23 cellular contexts compared by ENCODE assay signal in the genomic region with DNA sequence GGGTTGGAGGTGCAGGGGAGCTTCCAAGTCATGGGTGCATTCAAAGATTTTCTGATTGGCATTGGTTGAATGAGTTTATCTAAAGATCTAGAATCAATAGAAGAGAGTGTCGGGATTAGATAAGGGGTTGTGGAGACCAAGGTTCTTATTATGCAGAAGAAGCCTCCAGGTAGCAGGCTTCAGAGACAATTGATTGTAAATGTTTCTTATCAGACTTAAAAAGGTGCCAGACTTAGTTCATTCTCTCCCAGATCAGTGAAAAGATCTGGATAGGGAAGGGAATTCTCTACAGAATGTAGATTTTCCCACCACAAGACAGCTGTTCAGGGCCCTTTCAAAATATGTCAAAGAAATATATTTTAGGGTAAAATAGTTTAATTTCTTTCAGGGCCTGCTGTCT.
"Had no signal": no experiment of that assay in that cellular context is flagged by ENCODE, and none has a peak within 500 bp of the region (broad histone marks: within the 10 kb centered on the region; RNA-seq: fewer than 3 reads in every experiment).

No MANE protein-coding gene starts in this region.

- DNase-seq: IMR-90, Karpas-422, KG1, MM.1S, NCI-H1092 treated with DMSO at 0.1 percent for 48 hours, NCI-H1436, NCI-H187, NCI-H2029, NCI-H2081 treated with DMSO at 0.1 percent for 48 hours, NCI-H2171, NCI-H226, NCI-H446, NCI-H510A, NCI-H524 treated with DMSO at 0.1 percent for 48 hours, NCI-H69, NCI-H774, PC-9, Peyer's patch, SHP77 treated with DMSO at 0.1 percent for 48 hours, SJCRH30 had no signal

- H3K4me1 ChIP-seq: Peyer's patch had no signal

- H3K4me3 ChIP-seq: PC-9, Peyer's patch, SJCRH30 had no signal

- H3K36me3 ChIP-seq: Peyer's patch, SJCRH30 had no signal

- H3K9me3 ChIP-seq: Peyer's patch had no signal

- ATAC-seq: HepG2, Right ventricle myocardium inferior had no signal

- H3K27ac ChIP-seq: HL-60, PC-9, Peyer's patch, SJCRH30 had no signal

- H3K27me3 ChIP-seq: Peyer's patch, SJCRH30 had no signal
